Comparison of ENCODE assay signal across 1 cellular context in genomic region chr1:231039161-231040018, GRCh38.
TF ChIP-seq lines count a peak whose summit lies in the region.

No MANE protein-coding gene starts in this region.

TF ChIP-seq in HEK293, 187 proteins besides CTCF, POLR2A, EP300 and RAD21 (continued from another document and continues in another):
- TF ChIP-seq ZNF155 (tag by site-specific recombination; IDR thresholded peaks at IDR 0.05): no peak
- no peak for TF ChIP-seq ZNF510 (tag by site-specific recombination; IDR thresholded peaks at IDR 0.05; ENCODE audit: insufficient replicate concordance)
- TF ChIP-seq ZNF580 (tag by site-specific recombination; IDR thresholded peaks at IDR 0.05): no peak
- TF ChIP-seq HOXC10 (CRISPR knock-in tag; IDR thresholded peaks at IDR 0.05): no peak
- no peak for TF ChIP-seq ZNF514 (tag by site-specific recombination; IDR thresholded peaks at IDR 0.05)
- TF ChIP-seq ZNF518A (tag by site-specific recombination; conservative IDR thresholded peaks at IDR 0.05; ENCODE audit: low read depth): no peak
- no peak for TF ChIP-seq ZNF350 (tag by site-specific recombination; IDR thresholded peaks at IDR 0.05)
- TF ChIP-seq ZNF701 (tag by site-specific recombination; IDR thresholded peaks at IDR 0.05): no peak
- TF ChIP-seq ZNF10 (tag by site-specific recombination; IDR thresholded peaks at IDR 0.05): no peak
- TF ChIP-seq ZNF626 (tag by site-specific recombination; IDR thresholded peaks at IDR 0.05): no peak
- TF ChIP-seq ZNF114 (tag by site-specific recombination; IDR thresholded peaks at IDR 0.05): no peak
- 0 out of 2 replicates have a peak, but pooled peaks have one; percentile 20 for TF ChIP-seq ZNF549 (tag by site-specific recombination; IDR thresholded peaks at IDR 0.05)
- TF ChIP-seq YY2 (tag by site-specific recombination; IDR thresholded peaks at IDR 0.05): no peak
- no peak; the same call in 1 of the 2 replicates for TF ChIP-seq KLF10 (tag by site-specific recombination; IDR thresholded peaks at IDR 0.05)
- TF ChIP-seq KLF7 (tag by site-specific recombination; IDR thresholded peaks at IDR 0.05; ENCODE audit: borderline replicate concordance): no peak
- TF ChIP-seq ZNF473 (tag by site-specific recombination; IDR thresholded peaks at IDR 0.05): no peak
- TF ChIP-seq ZNF148 (tag by site-specific recombination; IDR thresholded peaks at IDR 0.05; ENCODE audit: borderline replicate concordance): 0 out of 2 replicates have a peak, but pooled peaks have one; percentile 29
- peak; percentile 76 for TF ChIP-seq ZNF660 (tag by site-specific recombination; IDR thresholded peaks at IDR 0.05)
- TF ChIP-seq ELK4 (IDR thresholded peaks at IDR 0.05; ENCODE audit: borderline replicate concordance, low read depth, low read length): no peak
- no peak for TF ChIP-seq ZNF214 (tag by site-specific recombination; IDR thresholded peaks at IDR 0.05; ENCODE audit: borderline replicate concordance)
- TF ChIP-seq SETDB1 (IDR thresholded peaks at IDR 0.05; ENCODE audit: insufficient read length, low read length): no peak
- no peak for TF ChIP-seq ZNF621 (tag by site-specific recombination; IDR thresholded peaks at IDR 0.05)
- TF ChIP-seq ZNF561 (tag by site-specific recombination; IDR thresholded peaks at IDR 0.05; ENCODE audit: borderline replicate concordance): peak; percentile 74; the same call in 1 of the 2 replicates
- no peak for TF ChIP-seq ZNF426 (tag by site-specific recombination; IDR thresholded peaks at IDR 0.05)
- TF ChIP-seq, protein P1, sequence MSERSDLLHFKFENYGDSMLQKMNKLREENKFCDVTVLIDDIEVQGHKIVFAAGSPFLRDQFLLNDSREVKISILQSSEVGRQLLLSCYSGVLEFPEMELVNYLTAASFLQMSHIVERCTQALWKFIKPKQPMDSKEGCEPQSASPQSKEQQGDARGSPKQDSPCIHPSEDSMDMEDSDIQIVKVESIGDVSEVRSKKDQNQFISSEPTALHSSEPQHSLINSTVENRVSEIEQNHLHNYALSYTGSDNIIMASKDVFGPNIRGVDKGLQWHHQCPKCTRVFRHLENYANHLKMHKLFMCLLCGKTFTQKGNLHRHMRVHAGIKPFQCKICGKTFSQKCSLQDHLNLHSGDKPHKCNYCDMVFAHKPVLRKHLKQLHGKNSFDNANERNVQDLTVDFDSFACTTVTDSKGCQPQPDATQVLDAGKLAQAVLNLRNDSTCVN (tag by site-specific recombination; optimal IDR thresholded peaks at IDR 0.05): peak; percentile 98
- no peak for TF ChIP-seq GLI2 (tag by site-specific recombination; IDR thresholded peaks at IDR 0.05; ENCODE audit: borderline replicate concordance, low read depth)
- no peak for TF ChIP-seq ZNF747 (tag by site-specific recombination; IDR thresholded peaks at IDR 0.05)
- no peak for TF ChIP-seq ZNF670 (tag by site-specific recombination; IDR thresholded peaks at IDR 0.05; ENCODE audit: low read depth)
- peak; percentile 16 for TF ChIP-seq KLF1 (tag by site-specific recombination; IDR thresholded peaks at IDR 0.05)
- no peak for TF ChIP-seq BCL11B (tag by site-specific recombination; IDR thresholded peaks at IDR 0.05; ENCODE audit: low read depth)
- peak; percentile 40 for TF ChIP-seq ZNF394 (tag by site-specific recombination; IDR thresholded peaks at IDR 0.05; ENCODE audit: borderline replicate concordance)
- no peak for TF ChIP-seq ZNF785 (tag by site-specific recombination; IDR thresholded peaks at IDR 0.05)
- no peak for TF ChIP-seq ZNF175 (tag by site-specific recombination; IDR thresholded peaks at IDR 0.05)
- no peak for TF ChIP-seq ZNF791 (tag by site-specific recombination; IDR thresholded peaks at IDR 0.05)
- TF ChIP-seq ZNF600 (tag by site-specific recombination; IDR thresholded peaks at IDR 0.05): peak; percentile 95
- no peak for TF ChIP-seq ZNF768 (tag by site-specific recombination; IDR thresholded peaks at IDR 0.05)
- peak; percentile 75 for TF ChIP-seq ZNF398 (tag by site-specific recombination; IDR thresholded peaks at IDR 0.05)
- TF ChIP-seq KLF9 (tag by site-specific recombination; IDR thresholded peaks at IDR 0.05; ENCODE audit: low read depth): no peak
- TF ChIP-seq, protein P2, sequence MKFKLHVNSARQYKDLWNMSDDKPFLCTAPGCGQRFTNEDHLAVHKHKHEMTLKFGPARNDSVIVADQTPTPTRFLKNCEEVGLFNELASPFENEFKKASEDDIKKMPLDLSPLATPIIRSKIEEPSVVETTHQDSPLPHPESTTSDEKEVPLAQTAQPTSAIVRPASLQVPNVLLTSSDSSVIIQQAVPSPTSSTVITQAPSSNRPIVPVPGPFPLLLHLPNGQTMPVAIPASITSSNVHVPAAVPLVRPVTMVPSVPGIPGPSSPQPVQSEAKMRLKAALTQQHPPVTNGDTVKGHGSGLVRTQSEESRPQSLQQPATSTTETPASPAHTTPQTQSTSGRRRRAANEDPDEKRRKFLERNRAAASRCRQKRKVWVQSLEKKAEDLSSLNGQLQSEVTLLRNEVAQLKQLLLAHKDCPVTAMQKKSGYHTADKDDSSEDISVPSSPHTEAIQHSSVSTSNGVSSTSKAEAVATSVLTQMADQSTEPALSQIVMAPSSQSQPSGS (tag by site-specific recombination; IDR thresholded peaks at IDR 0.05; ENCODE audit: low read depth): no peak
- TF ChIP-seq ZSCAN4 (tag by site-specific recombination; IDR thresholded peaks at IDR 0.05): no peak
- no peak for TF ChIP-seq ZNF138 (tag by site-specific recombination; IDR thresholded peaks at IDR 0.05; ENCODE audit: borderline replicate concordance)
- no peak for TF ChIP-seq ZNF664 (tag by site-specific recombination; IDR thresholded peaks at IDR 0.05)
- TF ChIP-seq, protein P3, sequence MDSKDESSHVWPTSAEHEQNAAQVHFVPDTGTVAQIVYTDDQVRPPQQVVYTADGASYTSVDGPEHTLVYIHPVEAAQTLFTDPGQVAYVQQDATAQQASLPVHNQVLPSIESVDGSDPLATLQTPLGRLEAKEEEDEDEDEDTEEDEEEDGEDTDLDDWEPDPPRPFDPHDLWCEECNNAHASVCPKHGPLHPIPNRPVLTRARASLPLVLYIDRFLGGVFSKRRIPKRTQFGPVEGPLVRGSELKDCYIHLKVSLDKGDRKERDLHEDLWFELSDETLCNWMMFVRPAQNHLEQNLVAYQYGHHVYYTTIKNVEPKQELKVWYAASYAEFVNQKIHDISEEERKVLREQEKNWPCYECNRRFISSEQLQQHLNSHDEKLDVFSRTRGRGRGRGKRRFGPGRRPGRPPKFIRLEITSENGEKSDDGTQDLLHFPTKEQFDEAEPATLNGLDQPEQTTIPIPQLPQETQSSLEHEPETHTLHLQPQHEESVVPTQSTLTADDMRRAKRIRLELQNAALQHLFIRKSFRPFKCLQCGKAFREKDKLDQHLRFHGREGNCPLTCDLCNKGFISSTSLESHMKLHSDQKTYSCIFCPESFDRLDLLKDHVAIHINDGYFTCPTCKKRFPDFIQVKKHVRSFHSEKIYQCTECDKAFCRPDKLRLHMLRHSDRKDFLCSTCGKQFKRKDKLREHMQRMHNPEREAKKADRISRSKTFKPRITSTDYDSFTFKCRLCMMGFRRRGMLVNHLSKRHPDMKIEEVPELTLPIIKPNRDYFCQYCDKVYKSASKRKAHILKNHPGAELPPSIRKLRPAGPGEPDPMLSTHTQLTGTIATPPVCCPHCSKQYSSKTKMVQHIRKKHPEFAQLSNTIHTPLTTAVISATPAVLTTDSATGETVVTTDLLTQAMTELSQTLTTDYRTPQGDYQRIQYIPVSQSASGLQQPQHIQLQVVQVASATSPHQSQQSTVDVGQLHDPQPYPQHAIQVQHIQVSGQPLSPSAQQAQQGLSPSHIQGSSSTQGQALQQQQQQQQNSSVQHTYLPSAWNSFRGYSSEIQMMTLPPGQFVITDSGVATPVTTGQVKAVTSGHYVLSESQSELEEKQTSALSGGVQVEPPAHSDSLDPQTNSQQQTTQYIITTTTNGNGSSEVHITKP (tag by site-specific recombination; IDR thresholded peaks at IDR 0.05): peak; percentile 94
- peak; percentile 53; the same call in 1 of the 2 replicates for TF ChIP-seq KLF17 (tag by site-specific recombination; IDR thresholded peaks at IDR 0.05)
- no peak for TF ChIP-seq ZNF585B (tag by site-specific recombination; IDR thresholded peaks at IDR 0.05)
